In genomic region chr7:100971111-100972001, GRCh38 we compare ENCODE assay signal across 28 cellular contexts. TPM values are rescaled to one million over a fixed set of nuclear protein-coding genes. Genes with fewer than 3 reads are reported as not detected.
"Had no signal": no experiment of that assay in that cellular context is flagged by ENCODE, and none has a peak within 500 bp of the region (broad histone marks: within the 10 kb centered on the region; RNA-seq: fewer than 3 reads in every experiment).

No MANE protein-coding gene starts in this region.

- H3K27ac Mint-ChIP-seq: activated CD4-positive, alpha-beta T cell treated with anti-CD3 and anti-CD28 coated beads for 36 hours; activated naive CD4-positive, alpha-beta T cell treated with anti-CD3 and anti-CD28 coated beads for 36 hours; natural killer cell; neural progenitor cell; stimulated activated naive CD8-positive, alpha-beta T cell treated with anti-CD3 and anti-CD28 coated beads, Interleukin-15, amount 100 ng/mL, for 72 hours; T-cell; T-helper 2 cell treated with Interferon-gamma antibody and Interleukin-4, amounts not matched to agents 5 μg/mL and 100 μg/mL, for 36 hours had no signal

- H3K27me3 ChIP-seq: right lobe of liver had no signal

- H3K9me3 ChIP-seq: gastrocnemius medialis, right lobe of liver, upper lobe of left lung had no signal

- H3K9ac ChIP-seq: neural progenitor cell had no signal

- H3K36me3 ChIP-seq: breast epithelium, gastrocnemius medialis, neural progenitor cell, upper lobe of left lung had no signal

- ATAC-seq: activated CD4-positive, alpha-beta T cell treated with anti-CD3 and anti-CD28 coated beads for 36 hours; gastrocnemius medialis; left colon; natural killer cell; stimulated activated naive CD8-positive, alpha-beta T cell treated with anti-CD3 and anti-CD28 coated beads, Interleukin-15, amount 100 ng/mL, for 72 hours; T-cell had no signal

- H3K27ac ChIP-seq: breast epithelium, gastrocnemius medialis, neural progenitor cell, right lobe of liver, upper lobe of left lung had no signal

- H3K4me3 ChIP-seq: breast epithelium, gastrocnemius medialis, neural progenitor cell, right lobe of liver, upper lobe of left lung had no signal

- H3K36me3 Mint-ChIP-seq: natural killer cell, neural progenitor cell had no signal

- DNase-seq: activated CD4-positive, alpha-beta T cell treated with anti-CD3 and anti-CD28 coated beads for 36 hours; activated CD4-positive, CD25-positive, alpha-beta regulatory T cell; activated effector memory CD4-positive, alpha-beta T cell treated with anti-CD3 and anti-CD28 coated beads, Interleukin-2, amount 50 U/mL, for 16 hours; activated naive CD4-positive, alpha-beta T cell treated with anti-CD3 and anti-CD28 coated beads for 36 hours; activated T-cell treated with anti-CD3 and anti-CD28 coated beads for 4 hours; amniotic stem cell; effector CD8-positive, alpha-beta T cell; gastrocnemius medialis; left colon; mesenchymal stem cell; natural killer cell; right lobe of liver; stimulated activated CD4-positive, alpha-beta T cell treated with anti-CD3 and anti-CD28 coated beads, Interleukin-12 subunit alpha, Interleukin-12 subunit beta, amount 100 ng/mL, for 4 hours; stimulated activated CD4-positive, alpha-beta T cell treated with anti-CD3 and anti-CD28 coated beads, Interleukin-4, amount 100 ng/mL, for 1 hour; stimulated activated naive CD8-positive, alpha-beta T cell treated with anti-CD3 and anti-CD28 coated beads, Interleukin-15, amount 100 ng/mL, for 72 hours; substantia nigra; T-cell had no signal

- H3K4me3 Mint-ChIP-seq: activated CD4-positive, alpha-beta T cell treated with anti-CD3 and anti-CD28 coated beads for 36 hours; activated naive CD4-positive, alpha-beta T cell treated with anti-CD3 and anti-CD28 coated beads for 36 hours; natural killer cell; neural progenitor cell; stimulated activated naive CD8-positive, alpha-beta T cell treated with anti-CD3 and anti-CD28 coated beads, Interleukin-15, amount 100 ng/mL, for 72 hours; T-cell; T-helper 2 cell treated with Interferon-gamma antibody and Interleukin-4, amounts not matched to agents 5 μg/mL and 100 μg/mL, for 36 hours had no signal

RNA-seq across cellular contexts. Expression of gene MUC12, which starts 2.0 kb away (rescaled TPM):
- total RNA-seq: activated naive CD4-positive, alpha-beta T cell treated with anti-CD3 and anti-CD28 coated beads for 36 hours; dermis microvascular lymphatic vessel endothelial cell; lower leg skin; osteocyte; renal cortical epithelial cell; right lobe of liver; skeletal muscle tissue had no signal

RNA-seq across cellular contexts. Expression of gene MUC3A, which starts 22.0 kb away (rescaled TPM):
- total RNA-seq: activated CD4-positive, alpha-beta T cell treated with anti-CD3 and anti-CD28 coated beads for 36 hours; activated naive CD4-positive, alpha-beta T cell treated with anti-CD3 and anti-CD28 coated beads for 36 hours; dermis microvascular lymphatic vessel endothelial cell; epithelial cell of proximal tubule; osteocyte; skeletal muscle tissue had no signal

RNA-seq across cellular contexts. Expression of gene MUC17, which starts 48.5 kb away (rescaled TPM):
- total RNA-seq: activated CD4-positive, alpha-beta T cell treated with anti-CD3 and anti-CD28 coated beads for 36 hours; activated naive CD4-positive, alpha-beta T cell treated with anti-CD3 and anti-CD28 coated beads for 36 hours; dermis microvascular lymphatic vessel endothelial cell; epithelial cell of proximal tubule; lower leg skin; natural killer cell; osteocyte; renal cortical epithelial cell; right lobe of liver; skeletal muscle tissue; T-cell; upper lobe of left lung had no signal
- polyA plus RNA-seq: keratinocyte had no signal
